8 cellular contexts compared by ENCODE assay signal in genomic region chr10:97701438-97702064, GRCh38.
A peak's percentile ranks its signal among the peaks of the same experiment; 100 is the strongest.
DNase-seq lines count a peak whose midpoint lies in the region; ATAC-seq and TF ChIP-seq lines count a peak whose summit lies in the region.

No MANE protein-coding gene starts in this region.

- peak; percentile 79 for TF ChIP-seq CTCF in GM20000 (IDR thresholded peaks at IDR 0.05; ENCODE audit: extremely low read depth, missing control alignments)

- DNase-seq in DMS114 treated with DMSO at 0.1 percent for 48 hours (lab: John Stamatoyannopoulos, UW; ENCODE audit: unreplicated experiment) (peak; percentile 79), GM20000 (ENCODE audit: low spot score) (peak; percentile 82), LoVo (ENCODE audit: low spot score) (peak; percentile 73), brain pericyte (ENCODE audit: low read depth, low spot score) (peak; percentile 52), inferior parietal cortex (ENCODE audit: extremely low spot score) (peak; percentile 91), HK-2 (ENCODE audit: unreplicated experiment) (no peak)
- peak in 2 of 3 donors; percentile 16 to 68 for DNase-seq in stimulated activated CD4-positive, alpha-beta T cell treated with anti-CD3 and anti-CD28 coated beads, Interleukin-12 subunit alpha, Interleukin-12 subunit beta, amount 100 ng/mL, for 48 hours (ENCODE audit: low read depth in 2 of 3, low spot score in 1 of 3)

- ATAC-seq in SK-N-SH treated with all-trans-retinoic acid at 6 μM for 48 hours: peak; percentile 99

TF ChIP-seq in SK-N-SH treated with all-trans-retinoic acid at 6 μM for 48 hours, 23 proteins besides CTCF, POLR2A, EP300 and RAD21:
- no peak for TF ChIP-seq TOX (CRISPR knock-in tag; IDR thresholded peaks at IDR 0.05; ENCODE audit: borderline replicate concordance)
- no peak for TF ChIP-seq POU6F1 (CRISPR knock-in tag; IDR thresholded peaks at IDR 0.05; ENCODE audit: borderline replicate concordance, low read depth)
- TF ChIP-seq ZFP30 (CRISPR knock-in tag; IDR thresholded peaks at IDR 0.05): no peak
- no peak for TF ChIP-seq CSDC2 (CRISPR knock-in tag; IDR thresholded peaks at IDR 0.05)
- TF ChIP-seq SNAI2 (CRISPR knock-in tag; IDR thresholded peaks at IDR 0.05): no peak
- no peak for TF ChIP-seq GLIS3 (CRISPR knock-in tag; IDR thresholded peaks at IDR 0.05)
- TF ChIP-seq ISL1 (CRISPR knock-in tag; IDR thresholded peaks at IDR 0.05): no peak
- no peak for TF ChIP-seq ZC3H10 (CRISPR knock-in tag; IDR thresholded peaks at IDR 0.05)
- no peak for TF ChIP-seq CREB5 (CRISPR knock-in tag; IDR thresholded peaks at IDR 0.05; ENCODE audit: low read depth)
- TF ChIP-seq ZNF70 (CRISPR knock-in tag; IDR thresholded peaks at IDR 0.05): no peak
- no peak for TF ChIP-seq TSHZ2 (CRISPR knock-in tag; IDR thresholded peaks at IDR 0.05)
- TF ChIP-seq RARB (CRISPR knock-in tag; IDR thresholded peaks at IDR 0.05): no peak
- TF ChIP-seq OSR1 (CRISPR knock-in tag; IDR thresholded peaks at IDR 0.05): no peak
- no peak for TF ChIP-seq TCF4 (CRISPR knock-in tag; IDR thresholded peaks at IDR 0.05; ENCODE audit: borderline replicate concordance)
- TF ChIP-seq ARNTL (CRISPR knock-in tag; IDR thresholded peaks at IDR 0.05; ENCODE audit: borderline replicate concordance, low read depth): no peak
- no peak for TF ChIP-seq BACH2 (CRISPR knock-in tag; IDR thresholded peaks at IDR 0.05; ENCODE audit: borderline replicate concordance)
TF ChIP-seq in SK-N-SH treated with all-trans-retinoic acid at 6 μM for 48 hours: peak in this region for 0.
